Comparison of ENCODE assay signal across 22 cellular contexts in genomic region chr2:210553371-210553770, GRCh38. TPM values are rescaled to one million over a fixed set of nuclear protein-coding genes. Genes with fewer than 3 reads are reported as not detected.
DNase-seq lines count a peak whose midpoint lies in the region; ATAC-seq, FAIRE-seq and TF ChIP-seq lines count a peak whose summit lies in the region.
"Had no signal": no experiment of that assay in that cellular context is flagged by ENCODE, and none has a peak within 500 bp of the region (broad histone marks: within the 10 kb centered on the region; RNA-seq: fewer than 3 reads in every experiment).

No MANE protein-coding gene starts in this region.

- TF ChIP-seq CTCF in A549 (IDR thresholded peaks at IDR 0.05) (no peak), upper lobe of left lung (IDR thresholded peaks at IDR 0.05) (no peak)

- no peaks in the 10 kb centered on the region for H3K9me3 ChIP-seq in A549
- H3K9me3 ChIP-seq in upper lobe of left lung = no peaks in the 10 kb centered on the region
- H3K9me3 ChIP-seq: gastroesophageal sphincter, transverse colon had no signal

- CTCF ChIA-PET in A549 (lab: Yijun Ruan, JAX) = no interaction called here

- POLR2A ChIA-PET in A549 (lab: Yijun Ruan, JAX) = no interaction called here

- TF ChIP-seq RAD21 in A549 (conservative IDR thresholded peaks at IDR 0.05 in 1 of 2, IDR thresholded peaks at IDR 0.05 in 1 of 2) = no peak

- TF ChIP-seq EP300 in A549 (IDR thresholded peaks at IDR 0.05) (no peak), upper lobe of left lung (IDR thresholded peaks at IDR 0.05) (no peak)

- H3K4me1 ChIP-seq in A549 (peaks cover 25% of the 10 kb centered on the region; the same call in 2 of the 3 replicates), upper lobe of left lung (no peaks in the 10 kb centered on the region)
- H3K4me1 ChIP-seq: gastroesophageal sphincter, transverse colon had no signal

- ATAC-seq in A549 (no peak), upper lobe of left lung (ENCODE audit: low FRiP score in 2 of 2) (no peak)
- ATAC-seq: gastroesophageal sphincter; stimulated activated effector memory CD8-positive, alpha-beta T cell treated with anti-CD3 and anti-CD28 coated beads, Interleukin-12 subunit alpha, Interleukin-12 subunit beta, amount 100 ng/mL, for 72 hours had no signal

- FAIRE-seq in A549 (lab: Jason Lieb, UNC) = no peak

- H3K36me3 ChIP-seq in upper lobe of left lung (no peaks in the 10 kb centered on the region), H7 (replicated peaks; ENCODE audit: control insufficient read depth, insufficient read depth, low read length) (no peaks in the 10 kb centered on the region)
- H3K36me3 ChIP-seq: gastroesophageal sphincter, transverse colon had no signal

- peak overlapping the region; percentile 32 for H3K4me2 ChIP-seq in A549

- H3K27me3 ChIP-seq in upper lobe of left lung = no peaks in the 10 kb centered on the region
- H3K27me3 ChIP-seq in H7 (ENCODE audit: control insufficient read depth, insufficient read depth, low read length) = no peaks in the 10 kb centered on the region
- H3K27me3 ChIP-seq: gastroesophageal sphincter, transverse colon had no signal

- TF ChIP-seq POLR2A in A549 (IDR thresholded peaks at IDR 0.05; ENCODE audit: low read length) = no peak
- TF ChIP-seq POLR2A in upper lobe of left lung (IDR thresholded peaks at IDR 0.05) = no peak

- WGBS in A549 (ENCODE audit: missing lambda C conversion rate) = 12% methylated on average over 1 of the region's 1 CpG
- WGBS in upper lobe of left lung, 2 donors = 56 to 69% methylated on average over 1 of the region's 1 CpG

- peak in 1 of 2 experiments; percentile 15 for DNase-seq in A549 (ENCODE audit: low read depth in 1 of 2, low spot score in 1 of 2)
- peak; percentile 16 for DNase-seq in HS-5 (ENCODE audit: low read depth)
- peak; percentile 55 for DNase-seq in astrocyte of the hippocampus (ENCODE audit: low read depth, low spot score)
- DNase-seq in iris pigment epithelial cell (ENCODE audit: low read depth) = peak; percentile 78
- DNase-seq in upper lobe of left lung = no peak
- no peak for DNase-seq in DMS 273 treated with DMSO at 0.1 percent for 48 hours (lab: John Stamatoyannopoulos, UW)
- no peak for DNase-seq in putamen (ENCODE audit: low spot score)
- DNase-seq in H7 = no peak
- DNase-seq: activated CD4-positive, alpha-beta T cell treated with anti-CD3 and anti-CD28 coated beads for 4 hours; activated CD8-positive, alpha-beta memory T cell treated with anti-CD3 and anti-CD28 coated beads, Interleukin-2, amount 50 U/mL, for 48 hours; activated naive CD4-positive, alpha-beta T cell treated with anti-CD3 and anti-CD28 coated beads, Interleukin-2, amount 50 U/mL, for 16 hours; caudate nucleus; CD8-positive, alpha-beta memory T cell; effector memory CD4-positive, alpha-beta T cell; GDM1; immature natural killer cell; NCI-H1105 treated with DMSO at 0.1 percent for 48 hours; NCI-H2227 treated with DMSO at 0.1 percent for 48 hours; SHP77; transverse colon had no signal

- H3K27ac ChIP-seq in A549 (peak overlapping the region in 1 of 2 experiments; percentile 61; a peak in 3 of 6 replicates), upper lobe of left lung (no peak overlapping the region)
- H3K27ac ChIP-seq: gastroesophageal sphincter, transverse colon had no signal

- H3K4me3 ChIP-seq in A549 (no peak overlapping the region), upper lobe of left lung (no peak overlapping the region), H7 (ENCODE audit: insufficient read depth, low read depth, low read length) (no peak overlapping the region)
- H3K4me3 ChIP-seq: gastroesophageal sphincter, transverse colon had no signal

TF ChIP-seq in A549, 52 proteins besides CTCF, POLR2A, EP300 and RAD21:
- no peak for TF ChIP-seq JUN (IDR thresholded peaks at IDR 0.05)
- TF ChIP-seq RCOR1 (IDR thresholded peaks at IDR 0.05; ENCODE audit: low read depth, low read length) = no peak
- no peak for TF ChIP-seq GATA3 (IDR thresholded peaks at IDR 0.05; ENCODE audit: borderline replicate concordance)
- TF ChIP-seq ATOH8 (CRISPR knock-in tag; IDR thresholded peaks at IDR 0.05; ENCODE audit: low read depth) = no peak
- TF ChIP-seq USF2 (IDR thresholded peaks at IDR 0.05) = no peak

RNA-seq across cellular contexts. Expression of gene CPS1, which starts 3.0 kb away (rescaled TPM):
- 59.3 and 61.3 TPM in 2 replicates for polyA plus RNA-seq in A549 (2011; rRNA removed)
- 4.0 and 4.8 TPM in 2 replicates for polyA plus RNA-seq in A549 (2012; cell fraction: cytosol; rRNA removed)
- polyA plus RNA-seq in A549 (2012; cell fraction: nucleus; rRNA removed) = 9.1 and 13.2 TPM in 2 replicates
- 15.1 to 16.1 TPM (median 15.9 TPM) in 3 replicates for polyA plus RNA-seq in A549 (2017; fragmentation: RNase III; extraction: RNeasy Plus Mini Kit Qiagen cat#74134 plus additional on column Dnase treatment)
- 87.9 and 142 TPM in 2 replicates for polyA minus RNA-seq in A549 (2011; rRNA and poly(A)+ RNA removed)
- total RNA-seq in upper lobe of left lung = 1 to 10 TPM; 1.4 to 5.2 (median 1.8) TPM
- total RNA-seq in H7 (2014; rRNA removed; shearing (Covaris generic)) = 3.1 and 6.3 TPM in 2 replicates
- polyA plus RNA-seq: CD8-positive, alpha-beta memory T cell; immature natural killer cell had no signal

Comparison
In these comparisons a context has a peak if more than half of its experiments do, and no peak if none do; other contexts are left out.
1. DNase-seq: peak in HS-5 (single experiment), astrocyte of the hippocampus (single experiment) and iris pigment epithelial cell (single experiment); none in upper lobe of left lung (0 of 2), DMS 273 treated with DMSO at 0.1 percent for 48 hours (single experiment), putamen (single experiment) and H7 (single experiment).